Comparison of ENCODE assay signal across 23 cellular contexts in the genomic region with DNA sequence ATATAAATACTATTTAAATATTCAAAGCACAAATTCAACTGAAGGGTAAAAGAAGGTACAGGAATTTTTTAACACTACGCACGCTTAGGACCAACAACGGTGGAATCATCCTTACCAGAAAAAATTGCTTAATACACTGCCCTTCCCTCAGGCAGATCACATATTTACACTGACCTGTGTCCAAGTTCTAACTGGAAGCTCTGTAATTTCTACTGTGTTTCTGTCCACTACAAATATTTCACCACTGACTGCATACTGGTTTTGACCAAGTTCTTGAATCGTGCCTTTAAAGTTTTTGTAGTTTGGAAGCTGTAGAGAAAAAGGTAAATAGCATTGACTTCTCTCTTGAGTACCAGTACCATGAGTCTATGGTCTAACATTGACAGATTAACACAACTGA. TPM values are rescaled to one million over a fixed set of nuclear protein-coding genes. Genes with fewer than 3 reads are reported as not detected.
DNase-seq lines count a peak whose midpoint lies in the region; ATAC-seq, FAIRE-seq and TF ChIP-seq lines count a peak whose summit lies in the region.
"Had no signal": no experiment of that assay in that cellular context is flagged by ENCODE, and none has a peak within 500 bp of the region (broad histone marks: within the 10 kb centered on the region; RNA-seq: fewer than 3 reads in every experiment).

No MANE protein-coding gene starts in this region.

- no peak for DNase-seq in HepG2 (ENCODE audit: low spot score)
- no peak for DNase-seq in immature natural killer cell
- DNase-seq in medulla oblongata (ENCODE audit: extremely low spot score): no peak
- no peak for DNase-seq in OCI-M2 (lab: John Stamatoyannopoulos, UW; ENCODE audit: unreplicated experiment)
- DNase-seq: C1 segment of cervical spinal cord; Calu3; CD8-positive, alpha-beta memory T cell; DMS79 treated with DMSO at 0.1 percent for 48 hours; HCEC 1CT; NCI-H1092; NCI-H1417 treated with DMSO at 0.1 percent for 48 hours; NCI-H1694 treated with DMSO at 0.1 percent for 48 hours; NCI-H2081; NCI-H2227 treated with DMSO at 0.1 percent for 48 hours; NCI-H526 treated with DMSO at 0.1 percent for 48 hours; SHP77 had no signal

- TF ChIP-seq CTCF in liver (IDR thresholded peaks at IDR 0.05; ENCODE audit: low read depth, low read length, missing input control) (no peak), HepG2 (CRISPR knock-in tag; IDR thresholded peaks at IDR 0.05) (no peak)

- intact Hi-C loops in HepG2 (cut with micrococcal nuclease; ENCODE audit: unreplicated experiment): no loop called here

- no peak overlapping the region for H3K4me3 Mint-ChIP-seq in activated T-helper 17 cell treated with anti-CD3 and anti-CD28 coated beads, Interleukin-2, amount 50 U/mL, for 72 hours
- no peak overlapping the region for H3K4me3 Mint-ChIP-seq in immature natural killer cell
- H3K4me3 Mint-ChIP-seq: CD8-positive, alpha-beta memory T cell had no signal

- WGBS in liver: 35% methylated on average over 4 of the region's 4 CpGs
- 93% methylated on average over 4 of the region's 4 CpGs for WGBS in HepG2 (ENCODE audit: low lambda C conversion rate)

- H3K9ac ChIP-seq in liver (ENCODE audit: low read depth in 1 of 2, low read length in 2 of 2): no peak overlapping the region
- H3K9ac ChIP-seq in HepG2 (ENCODE audit: insufficient read depth, low read depth, low read length): no peak overlapping the region

- POLR2A ChIA-PET in HepG2 (lab: Yijun Ruan, JAX): no interaction called here

- H3K79me2 ChIP-seq in HepG2 (ENCODE audit: insufficient read depth, low read length): no peaks in the 10 kb centered on the region

- H3K9me3 Mint-ChIP-seq in activated T-helper 17 cell treated with anti-CD3 and anti-CD28 coated beads, Interleukin-2, amount 50 U/mL, for 72 hours: no peaks in the 10 kb centered on the region
- H3K9me3 Mint-ChIP-seq in immature natural killer cell: no peaks in the 10 kb centered on the region
- H3K9me3 Mint-ChIP-seq: CD8-positive, alpha-beta memory T cell had no signal

- peaks cover 5 to 17% (median 10%) of the 10 kb centered on the region in 4 donors for H3K36me3 ChIP-seq in liver (ENCODE audit: control insufficient read depth in 4 of 4, insufficient read depth in 3 of 4, low read depth in 1 of 4, low read length in 3 of 4)
- H3K36me3 ChIP-seq in HepG2 (replicated peaks in 1 of 2; ENCODE audit: control insufficient read depth in 1 of 2, insufficient read depth in 2 of 2, low read length in 2 of 2): peaks cover 4 to 56% of the 10 kb centered on the region in 2 experiments; a peak in 4 of 5 replicates

- ATAC-seq in HepG2 (no peak), HG03520 (IDR thresholded peaks at IDR 0.05; ENCODE audit: unreplicated experiment) (no peak)
- ATAC-seq in activated T-helper 17 cell treated with anti-CD3 and anti-CD28 coated beads, Interleukin-2, amount 50 U/mL, for 72 hours (replicated peaks): no peak
- ATAC-seq: Panc1 had no signal

- H3K4me1 Mint-ChIP-seq in activated T-helper 17 cell treated with anti-CD3 and anti-CD28 coated beads, Interleukin-2, amount 50 U/mL, for 72 hours: peaks cover 13% of the 10 kb centered on the region
- H3K4me1 Mint-ChIP-seq in immature natural killer cell: peaks cover 0 to 5% of the 10 kb centered on the region in 2 donors

- FAIRE-seq in HepG2 (lab: Jason Lieb, UNC): no peak
- FAIRE-seq: H1 had no signal

- CTCF ChIA-PET in HepG2 (lab: Yijun Ruan, JAX; ENCODE audit: low intra/inter-chr PET ratio, low total read pairs): no interaction called here

- H3K27me3 Mint-ChIP-seq in activated T-helper 17 cell treated with anti-CD3 and anti-CD28 coated beads, Interleukin-2, amount 50 U/mL, for 72 hours: no peaks in the 10 kb centered on the region
- H3K27me3 Mint-ChIP-seq in immature natural killer cell (ENCODE audit: low read depth in 3 of 3): no peaks in the 10 kb centered on the region
- H3K27me3 Mint-ChIP-seq: CD8-positive, alpha-beta memory T cell had no signal

- H3K27ac Mint-ChIP-seq in activated T-helper 17 cell treated with anti-CD3 and anti-CD28 coated beads, Interleukin-2, amount 50 U/mL, for 72 hours: peak overlapping the region; percentile 58
- peak overlapping the region; percentile 7 to 64 (median 18) for H3K27ac Mint-ChIP-seq in immature natural killer cell

- TF ChIP-seq EP300 in HepG2 (IDR thresholded peaks at IDR 0.05; ENCODE audit: low read depth in 2 of 2, low read length in 2 of 2) (no peak), HepG2 (CRISPR knock-in tag; IDR thresholded peaks at IDR 0.05; ENCODE audit: borderline replicate concordance) (no peak)

- no peak for TF ChIP-seq POLR2A in HepG2 (IDR thresholded peaks at IDR 0.05; ENCODE audit: insufficient read depth in 1 of 2, low read depth in 2 of 2, low read length in 2 of 2)

- in situ Hi-C loops in HepG2 (cut with HindIII; ENCODE audit: extremely low pct_ligation_motif_present, low pct_unique_long_range_greater_than_20kb): no loop called here

- H3K4me1 ChIP-seq in liver (ENCODE audit: control insufficient read depth in 4 of 4, insufficient read depth in 4 of 4, low read length in 3 of 4): peaks cover 4 to 27% (median 18%) of the 10 kb centered on the region in 4 donors
- no peaks in the 10 kb centered on the region for H3K4me1 ChIP-seq in HepG2 (ENCODE audit: insufficient read depth, low read length)

- H3K4me3 ChIP-seq in liver (ENCODE audit: low read depth in 1 of 3, low read length in 3 of 3) (no peak overlapping the region), HepG2 (replicated peaks in 1 of 3; ENCODE audit: insufficient read depth in 1 of 3, low read depth in 2 of 3, low read length in 3 of 3) (no peak overlapping the region)

- no peak overlapping the region for H3K4me2 ChIP-seq in HepG2 (ENCODE audit: low read depth, low read length)

- no peaks in the 10 kb centered on the region for H3K27me3 ChIP-seq in liver (ENCODE audit: control insufficient read depth in 4 of 4, insufficient read depth in 4 of 4, low read length in 3 of 4)
- no peaks in the 10 kb centered on the region for H3K27me3 ChIP-seq in HepG2 (ENCODE audit: control insufficient read depth in 1 of 2, insufficient read depth in 2 of 2, low read length in 2 of 2)

- TF ChIP-seq RAD21 in liver (IDR thresholded peaks at IDR 0.05) (peak; percentile 32 to 56), HepG2 (CRISPR knock-in tag; IDR thresholded peaks at IDR 0.05) (no peak)

- no peak overlapping the region for H2AFZ ChIP-seq in HepG2 (ENCODE audit: low read length)

- no peaks in the 10 kb centered on the region for H4K20me1 ChIP-seq in HepG2 (ENCODE audit: insufficient read depth, low read length)

- peaks cover 90% of the 10 kb centered on the region for H3K36me3 Mint-ChIP-seq in activated T-helper 17 cell treated with anti-CD3 and anti-CD28 coated beads, Interleukin-2, amount 50 U/mL, for 72 hours (ENCODE audit: low read depth)
- H3K36me3 Mint-ChIP-seq in immature natural killer cell: peaks cover 24 to 54% (median 46%) of the 10 kb centered on the region in 3 donors

- H3K9me3 ChIP-seq in liver (ENCODE audit: control insufficient read depth in 4 of 4, low read length in 3 of 4) (no peaks in the 10 kb centered on the region), HepG2 (ENCODE audit: low read length) (no peaks in the 10 kb centered on the region)

- no TSS peak for BruUV-seq in HepG2 (replicated peaks; lab: Mats Ljungman, UMichigan)

- peak overlapping the region; percentile 60 to 89 for H3K27ac ChIP-seq in liver (ENCODE audit: low read depth in 1 of 2, low read length in 2 of 2)
- H3K27ac ChIP-seq in HepG2 (ENCODE audit: extremely low read length, insufficient read depth, low read length): no peak overlapping the region
- H3K27ac ChIP-seq: HL-60, RWPE1 had no signal

TF ChIP-seq in liver, 16 proteins besides CTCF, POLR2A, EP300 and RAD21 (continues in another document):
- peak; percentile 97 for TF ChIP-seq FOXA2 (IDR thresholded peaks at IDR 0.05)
- TF ChIP-seq HNF4G (IDR thresholded peaks at IDR 0.05): peak; percentile 42
- TF ChIP-seq JUND (IDR thresholded peaks at IDR 0.05): peak; percentile 19 to 82
- TF ChIP-seq YY1 (IDR thresholded peaks at IDR 0.05): peak; percentile 77
- no peak for TF ChIP-seq TAF1 (conservative IDR thresholded peaks at IDR 0.05)
- TF ChIP-seq RXRA (IDR thresholded peaks at IDR 0.05): peak; percentile 66 to 86

TF ChIP-seq in HepG2, 621 proteins besides CTCF, POLR2A, EP300 and RAD21 (continues in another document):
- TF ChIP-seq SNAI1 (CRISPR knock-in tag; IDR thresholded peaks at IDR 0.05; ENCODE audit: borderline replicate concordance) (no peak), ZNF75D (CRISPR knock-in tag; IDR thresholded peaks at IDR 0.05; ENCODE audit: borderline replicate concordance) (no peak)
- TF ChIP-seq, protein P1, sequence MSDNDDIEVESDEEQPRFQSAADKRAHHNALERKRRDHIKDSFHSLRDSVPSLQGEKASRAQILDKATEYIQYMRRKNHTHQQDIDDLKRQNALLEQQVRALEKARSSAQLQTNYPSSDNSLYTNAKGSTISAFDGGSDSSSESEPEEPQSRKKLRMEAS (IDR thresholded peaks at IDR 0.05): no peak

RNA-seq across cellular contexts. Expression of a gene that starts 44.2 kb away (rescaled TPM):
- total RNA-seq in liver: 10 to 100 TPM; 46.7 to 52.9 TPM
- 10 to 100 TPM; 13.5 to 22.4 TPM for polyA plus RNA-seq in liver
- 88.1 and 140 TPM in 2 replicates for total RNA-seq in HepG2 (2016; rRNA removed; fragmentation: Illumina TruSeq; extraction: Trizol)
- total RNA-seq in HepG2 (2016; cell fraction: cytosol; rRNA removed; fragmentation: Illumina TruSeq; extraction: Trizol; ENCODE audit: low read depth): 5.7 and 6.6 TPM in 2 replicates
- 85.6 and 135 TPM in 2 replicates for total RNA-seq in HepG2 (2016; cell fraction: insoluble cytoplasmic fraction; rRNA removed; fragmentation: Illumina TruSeq; extraction: Trizol)
- 21.7 and 22.0 TPM in 2 replicates for total RNA-seq in HepG2 (2016; cell fraction: membrane; rRNA removed; fragmentation: Illumina TruSeq; extraction: Trizol)
- 78.5 and 79.6 TPM in 2 replicates for total RNA-seq in HepG2 (2016; cell fraction: nucleus; rRNA removed; fragmentation: Illumina TruSeq; extraction: Trizol)
- 20.3 and 27.6 TPM in 2 replicates for polyA plus RNA-seq in HepG2 (2011; rRNA removed)
- polyA plus RNA-seq in HepG2 (2011; cell fraction: cytosol; rRNA removed): 7.3 and 13.7 TPM in 2 replicates
- polyA plus RNA-seq in HepG2 (2011; cell fraction: nucleus; rRNA removed): 13.3 and 17.5 TPM in 2 replicates
- polyA plus RNA-seq in HepG2 (2012): 38.5 and 59.6 TPM in 2 replicates
- 2.3 and 2.5 TPM in 2 replicates for polyA plus RNA-seq in HepG2 (2016; cell fraction: cytosol; fragmentation: Illumina TruSeq; extraction: Trizol; ENCODE audit: low read depth)
- 113 and 114 TPM in 2 replicates for polyA plus RNA-seq in HepG2 (2016; cell fraction: insoluble cytoplasmic fraction; fragmentation: Illumina TruSeq; extraction: Trizol; ENCODE audit: low read depth)
- 7.9 and 9.4 TPM in 2 replicates for polyA plus RNA-seq in HepG2 (2016; cell fraction: membrane; fragmentation: Illumina TruSeq; extraction: Trizol; ENCODE audit: low read depth)
- 84.6 and 86.1 TPM in 2 replicates for polyA plus RNA-seq in HepG2 (2016; cell fraction: nucleus; fragmentation: Illumina TruSeq; extraction: Trizol; ENCODE audit: insufficient read depth, low read depth)
- 10.0 and 13.4 TPM in 2 replicates for polyA minus RNA-seq in HepG2 (2011; rRNA and poly(A)+ RNA removed; ENCODE audit: low replicate concordance)
- 32.4 and 35.7 TPM in 2 replicates for polyA minus RNA-seq in HepG2 (2011; cell fraction: cytosol; rRNA and poly(A)+ RNA removed)
- polyA minus RNA-seq in HepG2 (2011; cell fraction: nucleus; rRNA and poly(A)+ RNA removed): 94.6 and 94.9 TPM in 2 replicates
- total RNA-seq in activated T-helper 17 cell treated with anti-CD3 and anti-CD28 coated beads, Interleukin-2, amount 50 U/mL, for 72 hours: 10 to 100 TPM; 71.2 to 85.9 TPM
- 10 to 100 TPM; 31.8 to 84.5 (median 45.7) TPM for polyA plus RNA-seq in immature natural killer cell
